In genomic region chr7:40015790-40016296, GRCh38 we compare ENCODE assay signal across 8 cellular contexts.
DNase-seq lines count a peak whose midpoint lies in the region; ATAC-seq and TF ChIP-seq lines count a peak whose summit lies in the region.

No MANE protein-coding gene starts in this region.

- H3K9me3 ChIP-seq in body of pancreas, result no peaks in the 10 kb centered on the region
- H3K9me3 ChIP-seq in naive thymus-derived CD4-positive, alpha-beta T cell (ENCODE audit: control insufficient read depth in 2 of 3, low read length in 3 of 3), result no peaks in the 10 kb centered on the region

- no peak for TF ChIP-seq CTCF in AG10803 (conservative IDR thresholded peaks at IDR 0.05; ENCODE audit: low read length)
- no peak for TF ChIP-seq CTCF in body of pancreas (IDR thresholded peaks at IDR 0.05)

- H3K4me3 Mint-ChIP-seq in naive thymus-derived CD4-positive, alpha-beta T cell, result no peak overlapping the region

- peak; percentile 97 for ATAC-seq in GM18511 (IDR thresholded peaks at IDR 0.05; ENCODE audit: unreplicated experiment)
- peak; percentile 91 for ATAC-seq in HG02852 (IDR thresholded peaks at IDR 0.05; ENCODE audit: unreplicated experiment)
- ATAC-seq in body of pancreas, result no peak
- ATAC-seq in naive thymus-derived CD4-positive, alpha-beta T cell, result peak; percentile 41

- H3K27me3 ChIP-seq in body of pancreas, result no peaks in the 10 kb centered on the region
- H3K27me3 ChIP-seq in naive thymus-derived CD4-positive, alpha-beta T cell (ENCODE audit: control insufficient read depth in 2 of 2, insufficient read depth in 2 of 2, low read length in 2 of 2), result no peaks in the 10 kb centered on the region

- peaks cover 9 to 32% (median 29%) of the 10 kb centered on the region in 7 donors for H3K4me1 Mint-ChIP-seq in naive thymus-derived CD4-positive, alpha-beta T cell

- peak; percentile 42 for DNase-seq in AG10803 (ENCODE audit: low read depth)
- DNase-seq in NCI-H1694 treated with DMSO at 0.1 percent for 48 hours (lab: John Stamatoyannopoulos, UW), result peak; percentile 42
- peak; percentile 26 to 52 (median 30) for DNase-seq in body of pancreas
- DNase-seq in naive thymus-derived CD4-positive, alpha-beta T cell, result no peak
- no peak for DNase-seq in KG1 (lab: John Stamatoyannopoulos, UW)
- DNase-seq in NCI-H510A treated with DMSO at 0.1 percent for 48 hours (lab: John Stamatoyannopoulos, UW), result no peak

- intact Hi-C loops in body of pancreas (cut with DNase I), result no loop called here
- intact Hi-C loops in naive thymus-derived CD4-positive, alpha-beta T cell (cut with micrococcal nuclease), result no loop called here

- H3K27ac ChIP-seq in body of pancreas, result peak overlapping the region in 3 of 4 donors; percentile 2 to 20 (median 2)
- H3K27ac ChIP-seq in naive thymus-derived CD4-positive, alpha-beta T cell (ENCODE audit: low read depth, low read length), result no peak overlapping the region

- CTCF ChIA-PET in naive thymus-derived CD4-positive, alpha-beta T cell (lab: Charles Lee), result no interaction called here

- H3K4me1 ChIP-seq in body of pancreas, result peaks cover 16% of the 10 kb centered on the region
- H3K4me1 ChIP-seq in naive thymus-derived CD4-positive, alpha-beta T cell (ENCODE audit: control insufficient read depth in 2 of 2, insufficient read depth in 2 of 2, low read length in 2 of 2), result no peaks in the 10 kb centered on the region

- H3K36me3 ChIP-seq in body of pancreas (replicated peaks in 1 of 2; ENCODE audit: insufficient read depth in 1 of 2, low read depth in 2 of 2), result peaks cover 0 to 2% of the 10 kb centered on the region in 2 donors
- H3K36me3 ChIP-seq in naive thymus-derived CD4-positive, alpha-beta T cell (ENCODE audit: control insufficient read depth in 2 of 3, insufficient read depth in 3 of 3, low read length in 3 of 3), result peaks cover 0 to 9% (median 0%) of the 10 kb centered on the region in 3 experiments

- H3K27ac Mint-ChIP-seq in naive thymus-derived CD4-positive, alpha-beta T cell, result peak overlapping the region in 6 of 9 donors; percentile 3 to 85 (median 24)

- POLR2A ChIA-PET in naive thymus-derived CD4-positive, alpha-beta T cell (lab: Charles Lee), result no interaction called here

- TF ChIP-seq POLR2A in body of pancreas (IDR thresholded peaks at IDR 0.05), result no peak

- H3K9me3 Mint-ChIP-seq in naive thymus-derived CD4-positive, alpha-beta T cell, result no peaks in the 10 kb centered on the region

- WGBS in body of pancreas, 2 donors, result 13 to 17% methylated on average over 4 of the region's 4 CpGs

- peaks cover 4 to 42% (median 17%) of the 10 kb centered on the region in 5 donors for H3K36me3 Mint-ChIP-seq in naive thymus-derived CD4-positive, alpha-beta T cell

- no peaks in the 10 kb centered on the region for H3K27me3 Mint-ChIP-seq in naive thymus-derived CD4-positive, alpha-beta T cell

- no peak overlapping the region for H3K4me3 ChIP-seq in AG10803 (ENCODE audit: low read length)
- no peak overlapping the region for H3K4me3 ChIP-seq in body of pancreas
- no peak overlapping the region for H3K4me3 ChIP-seq in naive thymus-derived CD4-positive, alpha-beta T cell (ENCODE audit: low read length)

Comparison
In these comparisons a context has a peak if more than half of its experiments do, and no peak if none do; other contexts are left out.
1. DNase-seq: peak in AG10803 (single experiment), NCI-H1694 treated with DMSO at 0.1 percent for 48 hours (single experiment) and body of pancreas (4 of 4); none in naive thymus-derived CD4-positive, alpha-beta T cell (0 of 9), KG1 (single experiment) and NCI-H510A treated with DMSO at 0.1 percent for 48 hours (single experiment).